In the genomic region with DNA sequence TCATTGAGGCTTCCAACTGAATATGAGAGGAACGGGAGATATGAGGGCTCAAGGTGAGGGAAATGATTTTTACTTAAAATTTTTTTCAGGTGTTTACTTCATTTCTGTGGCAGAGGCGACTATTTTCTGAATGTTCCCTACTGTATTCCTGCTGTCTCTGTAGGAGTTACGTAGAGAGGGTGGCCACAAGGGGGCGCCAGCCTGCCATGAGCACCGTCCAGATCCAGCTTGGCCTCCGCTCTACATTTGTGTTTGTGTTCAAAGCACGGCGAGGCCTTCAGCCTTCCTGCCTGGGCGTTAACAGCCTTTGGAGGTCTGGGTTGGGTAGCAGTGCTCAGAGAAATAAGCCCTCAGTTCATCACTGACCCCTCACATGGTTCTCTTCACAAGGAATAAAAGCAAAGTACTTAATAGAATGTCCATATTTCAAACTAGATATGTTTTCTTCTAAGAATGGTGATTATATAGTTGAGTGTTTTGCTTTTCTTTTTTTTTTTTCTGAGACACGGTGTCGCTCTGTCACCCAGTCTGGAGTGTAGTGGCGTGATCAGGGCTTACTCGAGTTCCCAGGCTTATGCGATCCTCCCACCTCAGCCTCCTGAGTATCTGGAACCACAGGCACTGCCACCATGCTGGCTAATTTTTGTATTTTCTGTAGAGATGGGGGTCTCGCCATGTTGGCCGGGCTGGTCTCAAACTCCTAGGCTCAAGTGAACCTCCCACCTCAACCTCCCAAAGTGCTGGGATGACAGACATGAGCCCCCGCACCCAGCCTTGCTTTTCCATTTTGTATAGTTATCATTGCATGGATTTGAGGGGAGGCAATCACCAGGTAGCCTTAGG, we compare ENCODE assay signal across 8 cellular contexts. TPM values are rescaled to one million over a fixed set of nuclear protein-coding genes. Genes with fewer than 3 reads are reported as not detected.
DNase-seq lines count a peak whose midpoint lies in the region; ATAC-seq and TF ChIP-seq lines count a peak whose summit lies in the region.

No MANE protein-coding gene starts in this region.

- H3K36me3 ChIP-seq in BE2C, result peaks cover 69% of the 10 kb centered on the region
- H3K36me3 ChIP-seq in HCT116 (ENCODE audit: control insufficient read depth in 1 of 2, insufficient read depth in 2 of 2, low read length in 2 of 2), result peaks cover 17 to 36% of the 10 kb centered on the region in 2 experiments
- H3K36me3 ChIP-seq in right lobe of liver, result peaks cover 0 to 45% (median 15%) of the 10 kb centered on the region in 4 donors

- no peak overlapping the region for H3K9ac ChIP-seq in HCT116 (ENCODE audit: low read length)

- peak; percentile 92 for DNase-seq in BE2C
- DNase-seq in HCT116 (ENCODE audit: low read depth, low spot score), result no peak
- peak; percentile 73 to 85 for DNase-seq in NCI-H524 (lab: John Stamatoyannopoulos, UW)
- DNase-seq in activated CD4-positive, alpha-beta T cell treated with anti-CD3 and anti-CD28 coated beads, Interleukin-2, amount 50 U/mL, for 24 hours (ENCODE audit: low read depth in 1 of 2, low spot score in 1 of 2), result peak; percentile 58
- peak; percentile 83 for DNase-seq in dedifferentiated amniotic fluid mesenchymal stem cell (ENCODE audit: extremely low spot score)
- peak; percentile 88 to 89 (median 89) for DNase-seq in right lobe of liver
- DNase-seq in stimulated activated CD4-positive, alpha-beta T cell treated with anti-CD3 and anti-CD28 coated beads, Interleukin-4, amount 100 ng/mL, for 4 hours, result peak; percentile 67 to 81

- no peaks in the 10 kb centered on the region; the same call in 1 of the 2 replicates for H4K20me1 ChIP-seq in HCT116 (ENCODE audit: insufficient read depth)

- H3K79me2 ChIP-seq in HCT116 (ENCODE audit: insufficient read depth, low read length), result peaks cover 15% of the 10 kb centered on the region

- H3K4me1 ChIP-seq in BE2C (peaks cover 11% of the 10 kb centered on the region), HCT116 (ENCODE audit: control insufficient read depth in 1 of 2, insufficient read depth in 2 of 2, low read length in 2 of 2) (no peaks in the 10 kb centered on the region), right lobe of liver (peaks cover 0 to 9% (median 0%) of the 10 kb centered on the region in 4 donors)

- no peak for TF ChIP-seq POLR2A in HCT116 (IDR thresholded peaks at IDR 0.05; ENCODE audit: borderline replicate concordance, extremely low read depth, insufficient read depth, insufficient read length)
- TF ChIP-seq POLR2A in right lobe of liver (IDR thresholded peaks at IDR 0.05), result no peak

- BruUV-seq in HCT116 (replicated peaks; lab: Mats Ljungman, UMichigan), result no TSS peak

- POLR2A ChIA-PET in HCT116 (lab: Charles Lee), result no interaction called here

- no peaks in the 10 kb centered on the region for H3K9me2 ChIP-seq in HCT116 (ENCODE audit: insufficient read depth)

- intact Hi-C loops in HCT116 (cut with micrococcal nuclease) (loop anchor here (1.0 kb wide), 1 partner anchor 46 kb away; no protein-coding TSS in a partner anchor), right lobe of liver (cut with DNase I) (loop anchor here in 1 of 2 donors (5.0 kb wide), 1 partner anchor 47 kb away; no protein-coding TSS in a partner anchor)

- H2AFZ ChIP-seq in HCT116 (ENCODE audit: low read depth, low read length, poor library complexity, severe bottlenecking), result no peak overlapping the region

- ATAC-seq in HCT116 (peak; percentile 96), right lobe of liver (peak; percentile 95 to 97 (median 96)), GM21515 (IDR thresholded peaks at IDR 0.05; ENCODE audit: unreplicated experiment) (no peak)

- TF ChIP-seq RAD21 in HCT116 (IDR thresholded peaks at IDR 0.05; ENCODE audit: low read depth), result peak; percentile 61

- H3K27ac ChIP-seq in HCT116 (ENCODE audit: low read depth, low read length), result no peak overlapping the region
- no peak overlapping the region for H3K27ac ChIP-seq in right lobe of liver

- 29% methylated on average over 14 of the region's 17 CpGs for WGBS in right lobe of liver (ENCODE audit: insufficient coverage, low coverage, low lambda C conversion rate, missing lambda C conversion rate)

- no peaks in the 10 kb centered on the region for H3K9me3 ChIP-seq in BE2C
- H3K9me3 ChIP-seq in HCT116 (ENCODE audit: control insufficient read depth in 1 of 2, insufficient read depth in 1 of 2, low read depth in 1 of 2, low read length in 2 of 2), result no peaks in the 10 kb centered on the region
- no peaks in the 10 kb centered on the region for H3K9me3 ChIP-seq in right lobe of liver

- H3K27me3 ChIP-seq in BE2C (no peaks in the 10 kb centered on the region), HCT116 (ENCODE audit: insufficient read depth, low read length) (no peaks in the 10 kb centered on the region), right lobe of liver (no peaks in the 10 kb centered on the region)

- no peak overlapping the region for H3K4me2 ChIP-seq in HCT116 (ENCODE audit: low read length)

- H3K4me3 ChIP-seq in BE2C (ENCODE audit: low read depth, low read length) (no peak overlapping the region), HCT116 (replicated peaks in 1 of 2; ENCODE audit: low read depth in 1 of 2, low read length in 2 of 2) (no peak overlapping the region), right lobe of liver (no peak overlapping the region)

- TF ChIP-seq CTCF in BE2C (IDR thresholded peaks at IDR 0.05; ENCODE audit: low read depth, low read length) (peak; percentile 99), HCT116 (IDR thresholded peaks at IDR 0.05 in 2 of 3, conservative IDR thresholded peaks at IDR 0.05 in 1 of 3; ENCODE audit: borderline replicate concordance in 1 of 3, insufficient read depth in 1 of 3, low read depth in 2 of 3, low read length in 2 of 3) (peak; percentile 50 to 96 (median 95); a peak in 5 of 6 replicates), right lobe of liver (IDR thresholded peaks at IDR 0.05) (peak; percentile 83 to 94 (median 92))

- RAD21 ChIA-PET in HCT116 (lab: Charles Lee; ENCODE audit: low non-redundant PET in 1 of 2, low total read pairs in 2 of 2, uncharacterized antibody in 2 of 2, unreplicated experiment in 2 of 2), result no interaction called here

- CTCF ChIA-PET in HCT116 (lab: Charles Lee), result interaction anchor here (0.6 to 1.6 kb wide), 7 partner anchors 9 to 107 kb away, joined by 3 to 8 read pairs (median 3); partner anchors contain the start of gene CKB

TF ChIP-seq in HCT116, 20 proteins besides CTCF, POLR2A, EP300 and RAD21:
- no peak for TF ChIP-seq ELF1 (IDR thresholded peaks at IDR 0.05; ENCODE audit: borderline replicate concordance, low read depth)
- no peak for TF ChIP-seq SIN3A (IDR thresholded peaks at IDR 0.05; ENCODE audit: low read depth)
- no peak for TF ChIP-seq ZFX (IDR thresholded peaks at IDR 0.05)
- no peak for TF ChIP-seq EZH2 (IDR thresholded peaks at IDR 0.05)
- TF ChIP-seq ZNF274 (IDR thresholded peaks at IDR 0.05; ENCODE audit: low read depth, low read length), result no peak
- no peak for TF ChIP-seq TCF7L2 (IDR thresholded peaks at IDR 0.05; ENCODE audit: borderline replicate concordance, extremely low read depth, insufficient read depth, insufficient read length)

RNA-seq across cellular contexts. Expression of gene CKB, which starts 22.3 kb away (rescaled TPM):
- 1,667 TPM for polyA plus RNA-seq in BE2C (2012; ENCODE audit: insufficient read depth, insufficient read length, low read depth)
- total RNA-seq in HCT116 (2021; ENCODE audit: unreplicated experiment) (605 TPM), right lobe of liver (10 to 100 TPM in 2 of 6 experiments, 1 to 10 TPM in 4; 3.6 to 57.1 (median 6.7) TPM)
- 804 and 838 TPM in 2 replicates for polyA plus RNA-seq in HCT116 (2012)

RNA-seq across cellular contexts. Expression of gene TRMT61A, which starts 28.6 kb away (rescaled TPM):
- 137 TPM for polyA plus RNA-seq in BE2C (2012; ENCODE audit: insufficient read depth, insufficient read length, low read depth)
- total RNA-seq in HCT116 (2021; ENCODE audit: unreplicated experiment) (14.9 TPM), right lobe of liver (10 to 100 TPM in 2 of 6 experiments, 1 to 10 TPM in 4; 3.8 to 12.1 (median 4.8) TPM)
- polyA plus RNA-seq in HCT116 (2012), result 8.4 and 8.5 TPM in 2 replicates

Comparison
In these comparisons a context has a peak if more than half of its experiments do, and no peak if none do; other contexts are left out.
1. RNA of gene CKB, which starts 22.3 kb away (total RNA-seq): 605 TPM in HCT116 (single experiment); 3.6 to 57.1 TPM in right lobe of liver; every median in the first group is over 10 times any median in the second.
2. Peak in every context shown above with its lines, with median percentiles within 50 percentile points of each other: CTCF ChIP-seq.